In genomic region chr12:25590021-25590721, GRCh38 we compare ENCODE assay signal across 15 cellular contexts. TPM values are rescaled to one million over a fixed set of nuclear protein-coding genes. Genes with fewer than 3 reads are reported as not detected.
DNase-seq lines count a peak whose midpoint lies in the region; ATAC-seq and TF ChIP-seq lines count a peak whose summit lies in the region.
"Had no signal": no experiment of that assay in that cellular context is flagged by ENCODE, and none has a peak within 500 bp of the region (broad histone marks: within the 10 kb centered on the region; RNA-seq: fewer than 3 reads in every experiment).

No MANE protein-coding gene starts in this region.

- H3K27me3 Mint-ChIP-seq in activated T-cell treated with anti-CD3 and anti-CD28 coated beads, Interleukin-2, amount 50 U/mL, for 4 hours (ENCODE audit: low read depth) = no peaks in the 10 kb centered on the region

- TF ChIP-seq EP300 in Ishikawa (IDR thresholded peaks at IDR 0.05; ENCODE audit: borderline replicate concordance) = no peak

- no peak overlapping the region for H3K4me3 Mint-ChIP-seq in activated T-cell treated with anti-CD3 and anti-CD28 coated beads, Interleukin-2, amount 50 U/mL, for 4 hours
- H3K4me3 Mint-ChIP-seq: WTC11 had no signal

- DNase-seq in Ammon's horn (ENCODE audit: low spot score) = peak; percentile 54
- no peak for DNase-seq in activated T-cell treated with anti-CD3 and anti-CD28 coated beads, Interleukin-2, amount 50 U/mL, for 4 hours
- DNase-seq in sciatic nerve (ENCODE audit: low spot score) = no peak
- no peak for DNase-seq in activated effector memory CD4-positive, alpha-beta T cell treated with anti-CD3 and anti-CD28 coated beads, Interleukin-2, amount 50 U/mL, for 16 hours
- DNase-seq: glutamatergic neuron, left lung, NCI-H1105, NCI-H524 treated with DMSO at 0.1 percent for 48 hours, SHP77, uterus had no signal

- intact Hi-C loops in sciatic nerve (cut with DNase I) = no loop called here

- peak; percentile 94 to 95 for ATAC-seq in activated T-cell treated with anti-CD3 and anti-CD28 coated beads, Interleukin-2, amount 50 U/mL, for 4 hours
- ATAC-seq in sciatic nerve (peak; percentile 31), GM19328 (IDR thresholded peaks at IDR 0.05; ENCODE audit: unreplicated experiment) (no peak), GM18909 (IDR thresholded peaks at IDR 0.05; ENCODE audit: poor library complexity, unreplicated experiment) (no peak), HG03571 (IDR thresholded peaks at IDR 0.05; ENCODE audit: unreplicated experiment) (no peak)
- ATAC-seq: left lung had no signal

- H3K4me1 Mint-ChIP-seq in activated T-cell treated with anti-CD3 and anti-CD28 coated beads, Interleukin-2, amount 50 U/mL, for 4 hours (ENCODE audit: low read depth) = peaks cover 20% of the 10 kb centered on the region

- peaks cover 9% of the 10 kb centered on the region for H3K9me3 Mint-ChIP-seq in activated T-cell treated with anti-CD3 and anti-CD28 coated beads, Interleukin-2, amount 50 U/mL, for 4 hours

- no peaks in the 10 kb centered on the region for H3K36me3 Mint-ChIP-seq in activated T-cell treated with anti-CD3 and anti-CD28 coated beads, Interleukin-2, amount 50 U/mL, for 4 hours (ENCODE audit: insufficient read depth)
- H3K36me3 Mint-ChIP-seq: WTC11 had no signal

- no peak for TF ChIP-seq RAD21 in Ishikawa (IDR thresholded peaks at IDR 0.05; ENCODE audit: low read depth)

TF ChIP-seq in Ishikawa, 13 proteins besides CTCF, POLR2A, EP300 and RAD21:
- TF ChIP-seq YY1 (IDR thresholded peaks at IDR 0.05; ENCODE audit: low read depth) (no peak), USF1 (IDR thresholded peaks at IDR 0.05) (0 out of 2 replicates have a peak, but pooled peaks have one; percentile 7)

RNA-seq across cellular contexts. Expression of gene LMNTD1, which starts 37.1 kb away (rescaled TPM):
- total RNA-seq in activated T-cell treated with anti-CD3 and anti-CD28 coated beads, Interleukin-2, amount 50 U/mL, for 4 hours = not detected
- not detected for total RNA-seq in sciatic nerve
- total RNA-seq: WTC11 had no signal

Comparison
In these comparisons a context has a peak if more than half of its experiments do, and no peak if none do; other contexts are left out.
1. ATAC-seq: peak in activated T-cell treated with anti-CD3 and anti-CD28 coated beads, Interleukin-2, amount 50 U/mL, for 4 hours (2 of 2) and sciatic nerve (single experiment); none in GM19328 (single experiment), GM18909 (single experiment) and HG03571 (single experiment).